Comparison of ENCODE assay signal across 21 cellular contexts in genomic region chr15:29623240-29623639, GRCh38.
"Had no signal": no experiment of that assay in that cellular context is flagged by ENCODE, and none has a peak within 500 bp of the region (broad histone marks: within the 10 kb centered on the region; RNA-seq: fewer than 3 reads in every experiment).

No MANE protein-coding gene starts in this region.

- H3K27me3 Mint-ChIP-seq: activated naive CD8-positive, alpha-beta T cell treated with anti-CD3 and anti-CD28 coated beads, Interleukin-2, amount 10 ng/mL, durations not matched to agents 7 days and 5 days; stimulated activated naive B cell treated with anti-CD40 and anti-IgM and Interleukin-4, amounts not matched to agents 10 μg/mL and 1 μg/mL and 100 μg/mL, for 72 hours had no signal

- H3K36me3 Mint-ChIP-seq: activated naive CD8-positive, alpha-beta T cell treated with anti-CD3 and anti-CD28 coated beads, Interleukin-2, amount 10 ng/mL, durations not matched to agents 7 days and 5 days; stimulated activated naive B cell treated with anti-CD40 and anti-IgM and Interleukin-4, amounts not matched to agents 10 μg/mL and 1 μg/mL and 100 μg/mL, for 72 hours had no signal

- H3K27ac Mint-ChIP-seq: activated naive CD8-positive, alpha-beta T cell treated with anti-CD3 and anti-CD28 coated beads, Interleukin-2, amount 10 ng/mL, durations not matched to agents 7 days and 5 days; nephron; stimulated activated naive B cell treated with anti-CD40 and anti-IgM and Interleukin-4, amounts not matched to agents 10 μg/mL and 1 μg/mL and 100 μg/mL, for 72 hours; T-helper 2 cell treated with Interferon-gamma antibody and Interleukin-4, amounts not matched to agents 5 μg/mL and 100 μg/mL, for 36 hours had no signal

- H3K9me3 ChIP-seq: left ventricle myocardium inferior, sigmoid colon, transverse colon, vagina had no signal

- ATAC-seq: activated T-cell treated with anti-CD3 and anti-CD28 coated beads, Interleukin-2, amount 50 U/mL, for 4 hours; esophagus mucosa; stimulated activated naive B cell treated with anti-CD40 and anti-IgM and Interleukin-4, amounts not matched to agents 10 μg/mL and 1 μg/mL and 100 μg/mL, for 72 hours had no signal

- DNase-seq: activated CD4-positive, alpha-beta T cell treated with anti-CD3 and anti-CD28 coated beads, Interleukin-2, amount 50 U/mL, for 4 hours; activated CD8-positive, alpha-beta memory T cell treated with anti-CD3 and anti-CD28 coated beads for 24 hours; activated CD8-positive, alpha-beta memory T cell treated with anti-CD3 and anti-CD28 coated beads, Interleukin-2, amount 50 U/mL, for 4 hours; activated naive CD4-positive, alpha-beta T cell treated with Interleukin-2 at 50 U/mL for 16 hours; activated naive CD8-positive, alpha-beta T cell treated with anti-CD3 and anti-CD28 coated beads, Interleukin-2, amount 10 ng/mL, durations not matched to agents 7 days and 5 days; activated T-cell treated with anti-CD3 and anti-CD28 coated beads, Interleukin-2, amount 50 U/mL, for 4 hours; amniotic stem cell; cerebellar nuclear complex; glutamatergic neuron; hippocampal formation; left ventricle myocardium inferior; midbrain; sigmoid colon; stimulated activated CD4-positive, alpha-beta T cell treated with anti-CD3 and anti-CD28 coated beads, Interleukin-2, amount 100 ng/mL, for 48 hours; stimulated activated CD8-positive, alpha-beta memory T cell treated with anti-CD3 and anti-CD28 coated beads, Interleukin-4, amount 100 ng/mL, for 48 hours; stimulated activated naive B cell treated with anti-CD40 and anti-IgM and Interleukin-4, amounts not matched to agents 10 μg/mL and 1 μg/mL and 100 μg/mL, for 72 hours; transverse colon had no signal

- H3K4me3 ChIP-seq: left ventricle myocardium inferior, sigmoid colon, transverse colon, vagina had no signal

- H3K27me3 ChIP-seq: sigmoid colon, transverse colon, vagina had no signal

- H3K4me1 Mint-ChIP-seq: activated naive CD8-positive, alpha-beta T cell treated with anti-CD3 and anti-CD28 coated beads, Interleukin-2, amount 10 ng/mL, durations not matched to agents 7 days and 5 days; nephron; stimulated activated naive B cell treated with anti-CD40 and anti-IgM and Interleukin-4, amounts not matched to agents 10 μg/mL and 1 μg/mL and 100 μg/mL, for 72 hours had no signal

- H3K4me1 ChIP-seq: left ventricle myocardium inferior, sigmoid colon, transverse colon, vagina had no signal

- H3K9me3 Mint-ChIP-seq: nephron; T-helper 2 cell treated with Interferon-gamma antibody and Interleukin-4, amounts not matched to agents 5 μg/mL and 100 μg/mL, for 36 hours had no signal

- H3K27ac ChIP-seq: left ventricle myocardium inferior, sigmoid colon, transverse colon, vagina had no signal

- H3K4me3 Mint-ChIP-seq: activated naive CD8-positive, alpha-beta T cell treated with anti-CD3 and anti-CD28 coated beads, Interleukin-2, amount 10 ng/mL, durations not matched to agents 7 days and 5 days; activated T-cell treated with anti-CD3 and anti-CD28 coated beads, Interleukin-2, amount 50 U/mL, for 4 hours; nephron; stimulated activated naive B cell treated with anti-CD40 and anti-IgM and Interleukin-4, amounts not matched to agents 10 μg/mL and 1 μg/mL and 100 μg/mL, for 72 hours; T-helper 2 cell treated with Interferon-gamma antibody and Interleukin-4, amounts not matched to agents 5 μg/mL and 100 μg/mL, for 36 hours had no signal

- H3K36me3 ChIP-seq: left ventricle myocardium inferior, sigmoid colon, transverse colon, vagina had no signal
